1 cellular context compared by ENCODE assay signal in genomic region chr17:14297161-14297851, GRCh38.
TF ChIP-seq lines count a peak whose summit lies in the region.

No MANE protein-coding gene starts in this region.

TF ChIP-seq in WTC11, 78 proteins besides CTCF, POLR2A, EP300 and RAD21 (continued from another document):
- no peak for TF ChIP-seq AFF4 (CRISPR knock-in tag; IDR thresholded peaks at IDR 0.05; ENCODE audit: borderline replicate concordance)
- TF ChIP-seq ATF3 (CRISPR knock-in tag; conservative IDR thresholded peaks at IDR 0.05) = no peak
- TF ChIP-seq TP53 (CRISPR knock-in tag; IDR thresholded peaks at IDR 0.05) = 0 out of 2 replicates have a peak, but pooled peaks have one; percentile 47
- TF ChIP-seq GABPB1 (CRISPR knock-in tag; IDR thresholded peaks at IDR 0.05) = peak; percentile 53; the same call in 1 of the 2 replicates
- no peak for TF ChIP-seq MLX (CRISPR knock-in tag; IDR thresholded peaks at IDR 0.05)
- no peak; the same call in 1 of the 2 replicates for TF ChIP-seq E2F4 (CRISPR knock-in tag; IDR thresholded peaks at IDR 0.05; ENCODE audit: borderline replicate concordance, low read depth)
- no peak for TF ChIP-seq NFATC4 (CRISPR knock-in tag; IDR thresholded peaks at IDR 0.05)
- TF ChIP-seq JAZF1 (CRISPR knock-in tag; IDR thresholded peaks at IDR 0.05) = no peak
- peak; percentile 51; the same call in 1 of the 2 replicates for TF ChIP-seq SP1 (CRISPR knock-in tag; conservative IDR thresholded peaks at IDR 0.05)
- TF ChIP-seq IRF2 (CRISPR knock-in tag; IDR thresholded peaks at IDR 0.05; ENCODE audit: borderline replicate concordance, low read depth) = no peak
- TF ChIP-seq, protein P1, sequence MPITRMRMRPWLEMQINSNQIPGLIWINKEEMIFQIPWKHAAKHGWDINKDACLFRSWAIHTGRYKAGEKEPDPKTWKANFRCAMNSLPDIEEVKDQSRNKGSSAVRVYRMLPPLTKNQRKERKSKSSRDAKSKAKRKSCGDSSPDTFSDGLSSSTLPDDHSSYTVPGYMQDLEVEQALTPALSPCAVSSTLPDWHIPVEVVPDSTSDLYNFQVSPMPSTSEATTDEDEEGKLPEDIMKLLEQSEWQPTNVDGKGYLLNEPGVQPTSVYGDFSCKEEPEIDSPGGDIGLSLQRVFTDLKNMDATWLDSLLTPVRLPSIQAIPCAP (CRISPR knock-in tag; IDR thresholded peaks at IDR 0.05) = no peak
- TF ChIP-seq, protein P2, sequence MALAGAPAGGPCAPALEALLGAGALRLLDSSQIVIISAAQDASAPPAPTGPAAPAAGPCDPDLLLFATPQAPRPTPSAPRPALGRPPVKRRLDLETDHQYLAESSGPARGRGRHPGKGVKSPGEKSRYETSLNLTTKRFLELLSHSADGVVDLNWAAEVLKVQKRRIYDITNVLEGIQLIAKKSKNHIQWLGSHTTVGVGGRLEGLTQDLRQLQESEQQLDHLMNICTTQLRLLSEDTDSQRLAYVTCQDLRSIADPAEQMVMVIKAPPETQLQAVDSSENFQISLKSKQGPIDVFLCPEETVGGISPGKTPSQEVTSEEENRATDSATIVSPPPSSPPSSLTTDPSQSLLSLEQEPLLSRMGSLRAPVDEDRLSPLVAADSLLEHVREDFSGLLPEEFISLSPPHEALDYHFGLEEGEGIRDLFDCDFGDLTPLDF (CRISPR knock-in tag; IDR thresholded peaks at IDR 0.05) = no peak
- TF ChIP-seq PRRX2 (CRISPR knock-in tag; IDR thresholded peaks at IDR 0.05) = no peak
- TF ChIP-seq, protein P3, sequence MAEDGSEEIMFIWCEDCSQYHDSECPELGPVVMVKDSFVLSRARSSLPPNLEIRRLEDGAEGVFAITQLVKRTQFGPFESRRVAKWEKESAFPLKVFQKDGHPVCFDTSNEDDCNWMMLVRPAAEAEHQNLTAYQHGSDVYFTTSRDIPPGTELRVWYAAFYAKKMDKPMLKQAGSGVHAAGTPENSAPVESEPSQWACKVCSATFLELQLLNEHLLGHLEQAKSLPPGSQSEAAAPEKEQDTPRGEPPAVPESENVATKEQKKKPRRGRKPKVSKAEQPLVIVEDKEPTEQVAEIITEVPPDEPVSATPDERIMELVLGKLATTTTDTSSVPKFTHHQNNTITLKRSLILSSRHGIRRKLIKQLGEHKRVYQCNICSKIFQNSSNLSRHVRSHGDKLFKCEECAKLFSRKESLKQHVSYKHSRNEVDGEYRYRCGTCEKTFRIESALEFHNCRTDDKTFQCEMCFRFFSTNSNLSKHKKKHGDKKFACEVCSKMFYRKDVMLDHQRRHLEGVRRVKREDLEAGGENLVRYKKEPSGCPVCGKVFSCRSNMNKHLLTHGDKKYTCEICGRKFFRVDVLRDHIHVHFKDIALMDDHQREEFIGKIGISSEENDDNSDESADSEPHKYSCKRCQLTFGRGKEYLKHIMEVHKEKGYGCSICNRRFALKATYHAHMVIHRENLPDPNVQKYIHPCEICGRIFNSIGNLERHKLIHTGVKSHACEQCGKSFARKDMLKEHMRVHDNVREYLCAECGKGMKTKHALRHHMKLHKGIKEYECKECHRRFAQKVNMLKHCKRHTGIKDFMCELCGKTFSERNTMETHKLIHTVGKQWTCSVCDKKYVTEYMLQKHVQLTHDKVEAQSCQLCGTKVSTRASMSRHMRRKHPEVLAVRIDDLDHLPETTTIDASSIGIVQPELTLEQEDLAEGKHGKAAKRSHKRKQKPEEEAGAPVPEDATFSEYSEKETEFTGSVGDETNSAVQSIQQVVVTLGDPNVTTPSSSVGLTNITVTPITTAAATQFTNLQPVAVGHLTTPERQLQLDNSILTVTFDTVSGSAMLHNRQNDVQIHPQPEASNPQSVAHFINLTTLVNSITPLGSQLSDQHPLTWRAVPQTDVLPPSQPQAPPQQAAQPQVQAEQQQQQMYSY (CRISPR knock-in tag; IDR thresholded peaks at IDR 0.05) = no peak
- TF ChIP-seq FOXJ3 (CRISPR knock-in tag; IDR thresholded peaks at IDR 0.05; ENCODE audit: borderline replicate concordance) = no peak
- TF ChIP-seq FOXP1 (CRISPR knock-in tag; IDR thresholded peaks at IDR 0.05; ENCODE audit: borderline replicate concordance) = peak; percentile 79; the same call in 1 of the 2 replicates
- TF ChIP-seq ZNF263 (CRISPR knock-in tag; IDR thresholded peaks at IDR 0.05; ENCODE audit: low read depth) = no peak
- TF ChIP-seq, protein P4, sequence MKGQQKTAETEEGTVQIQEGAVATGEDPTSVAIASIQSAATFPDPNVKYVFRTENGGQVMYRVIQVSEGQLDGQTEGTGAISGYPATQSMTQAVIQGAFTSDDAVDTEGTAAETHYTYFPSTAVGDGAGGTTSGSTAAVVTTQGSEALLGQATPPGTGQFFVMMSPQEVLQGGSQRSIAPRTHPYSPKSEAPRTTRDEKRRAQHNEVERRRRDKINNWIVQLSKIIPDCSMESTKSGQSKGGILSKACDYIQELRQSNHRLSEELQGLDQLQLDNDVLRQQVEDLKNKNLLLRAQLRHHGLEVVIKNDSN (CRISPR knock-in tag; IDR thresholded peaks at IDR 0.05) = no peak
- TF ChIP-seq ZBTB21 (CRISPR knock-in tag; IDR thresholded peaks at IDR 0.05; ENCODE audit: borderline replicate concordance) = peak; percentile 60; the same call in 1 of the 2 replicates
- TF ChIP-seq SMAD4 (CRISPR knock-in tag; IDR thresholded peaks at IDR 0.05) = no peak
- TF ChIP-seq KAT7 (CRISPR knock-in tag; IDR thresholded peaks at IDR 0.05; ENCODE audit: borderline replicate concordance) = peak; percentile 87; the same call in 1 of the 2 replicates
- TF ChIP-seq ETV6 (CRISPR knock-in tag; IDR thresholded peaks at IDR 0.05) = peak; percentile 76; the same call in 1 of the 2 replicates
- TF ChIP-seq SOX15 (CRISPR knock-in tag; IDR thresholded peaks at IDR 0.05) = no peak
- no peak for TF ChIP-seq ZNF416 (CRISPR knock-in tag; IDR thresholded peaks at IDR 0.05)
- no peak for TF ChIP-seq ZNF121 (CRISPR knock-in tag; IDR thresholded peaks at IDR 0.05)
- TF ChIP-seq ZSCAN18 (CRISPR knock-in tag; IDR thresholded peaks at IDR 0.05) = 0 out of 2 replicates have a peak, but pooled peaks have one; percentile 68
TF ChIP-seq in WTC11: peak in this region for 13.
